Comparison of ENCODE assay signal across 1 cellular context in genomic region chr7:139915301-139915863, GRCh38.
TF ChIP-seq lines count a peak whose summit lies in the region.

No MANE protein-coding gene starts in this region.

TF ChIP-seq in H1, 55 proteins besides CTCF, POLR2A, EP300 and RAD21 (continued from another document):
- TF ChIP-seq BCL11A (IDR thresholded peaks at IDR 0.05; ENCODE audit: low read depth in 2 of 2, low read length in 2 of 2) (no peak), KDM1A (IDR thresholded peaks at IDR 0.05; ENCODE audit: borderline replicate concordance, low read length) (no peak), SIN3A (conservative IDR thresholded peaks at IDR 0.05 in 1 of 2, IDR thresholded peaks at IDR 0.05 in 1 of 2; ENCODE audit: low read depth in 1 of 2, low read length in 2 of 2) (no peak), KDM4A (IDR thresholded peaks at IDR 0.05; ENCODE audit: low read depth, low read length, severe bottlenecking) (no peak), POU5F1 (IDR thresholded peaks at IDR 0.05; ENCODE audit: low read depth, low read length) (no peak), MAFK (IDR thresholded peaks at IDR 0.05; ENCODE audit: low read depth, low read length) (no peak), ZNF274 (IDR thresholded peaks at IDR 0.05; ENCODE audit: borderline replicate concordance, extremely low read depth, low read length) (no peak), USF2 (IDR thresholded peaks at IDR 0.05; ENCODE audit: low read length) (no peak), SP2 (IDR thresholded peaks at IDR 0.05; ENCODE audit: low read length) (no peak)
TF ChIP-seq in H1: peak in this region for 0.
